Comparison of ENCODE assay signal across 9 cellular contexts in genomic region chr6:81938014-81938761, GRCh38.
A peak's percentile ranks its signal among the peaks of the same experiment; 100 is the strongest.
DNase-seq lines count a peak whose midpoint lies in the region; ATAC-seq and TF ChIP-seq lines count a peak whose summit lies in the region.
"Had no signal": no experiment of that assay in that cellular context is flagged by ENCODE, and none has a peak within 500 bp of the region (broad histone marks: within the 10 kb centered on the region; RNA-seq: fewer than 3 reads in every experiment).

No MANE protein-coding gene starts in this region.

- H3K9ac ChIP-seq in mammary epithelial cell (ENCODE audit: insufficient read depth, low read length) (peak overlapping the region; percentile 56), H9 (ENCODE audit: extremely low read depth, insufficient read length, low read length) (no peak overlapping the region)
- H3K9ac ChIP-seq: BLaER1 treated with 17β-estradiol and CSF1 and Interleukin-3, amounts not matched to agents 10 nM and 100 nM had no signal

- peak overlapping the region; percentile 98 for H3K27ac ChIP-seq in mammary epithelial cell (ENCODE audit: insufficient read depth, low read depth, low read length)
- H3K27ac ChIP-seq in neutrophil = peak overlapping the region; percentile 28
- no peak overlapping the region for H3K27ac ChIP-seq in H9 (ENCODE audit: insufficient read length, low read depth, low read length)
- H3K27ac ChIP-seq: BLaER1 treated with 17β-estradiol and CSF1 and Interleukin-3, amounts not matched to agents 10 nM and 100 nM had no signal

- peak overlapping the region; percentile 53 for H3K4me2 ChIP-seq in mammary epithelial cell (ENCODE audit: insufficient read depth, low read depth, low read length)
- no peak overlapping the region for H3K4me2 ChIP-seq in H9 (ENCODE audit: insufficient read depth, insufficient read length, low read length)
- H3K4me2 ChIP-seq: BLaER1 treated with 17β-estradiol and CSF1 and Interleukin-3, amounts not matched to agents 10 nM and 100 nM had no signal

- H3K23me2 ChIP-seq in H9 (ENCODE audit: insufficient read length, low read depth, low read length, poor library complexity, severe bottlenecking) = no peaks in the 10 kb centered on the region

- H3K4me1 ChIP-seq in mammary epithelial cell (ENCODE audit: insufficient read depth, low read length) (peaks cover 29% of the 10 kb centered on the region), neutrophil (ENCODE audit: control insufficient read depth in 1 of 2, insufficient read depth in 1 of 2, low read depth in 1 of 2, low read length in 1 of 2) (peaks cover 43 to 49% of the 10 kb centered on the region in 2 experiments), H9 (ENCODE audit: insufficient read depth, low read length) (peaks cover 9% of the 10 kb centered on the region; the same call in 1 of the 2 replicates)
- H3K4me1 ChIP-seq: BLaER1 treated with 17β-estradiol and CSF1 and Interleukin-3, amounts not matched to agents 10 nM and 100 nM had no signal

- H2BK20ac ChIP-seq in H9 (ENCODE audit: low read depth, low read length, poor library complexity, severe bottlenecking) = no peak overlapping the region

- dilution Hi-C loops in mammary epithelial cell (cut with HindIII; ENCODE audit: low sequenced_read_pairs) = no loop called here

- no peak overlapping the region for H3K4me3 Mint-ChIP-seq in H9
- no peak overlapping the region for H3K4me3 Mint-ChIP-seq in activated naive CD4-positive, alpha-beta T cell treated with anti-CD3 and anti-CD28 coated beads for 36 hours
- H3K4me3 Mint-ChIP-seq in stimulated activated naive B cell treated with anti-CD40 and anti-IgM and Interleukin-4, amounts not matched to agents 10 μg/mL and 1 μg/mL and 100 μg/mL, for 72 hours = no peak overlapping the region

- no peaks in the 10 kb centered on the region; a peak in 1 of 5 replicates for H3K9me3 Mint-ChIP-seq in H9
- peaks cover 4% of the 10 kb centered on the region for H3K9me3 Mint-ChIP-seq in activated naive CD4-positive, alpha-beta T cell treated with anti-CD3 and anti-CD28 coated beads for 36 hours
- H3K9me3 Mint-ChIP-seq in stimulated activated naive B cell treated with anti-CD40 and anti-IgM and Interleukin-4, amounts not matched to agents 10 μg/mL and 1 μg/mL and 100 μg/mL, for 72 hours = peaks cover 0 to 4% of the 10 kb centered on the region in 2 donors

- H3K4ac ChIP-seq in H9 (ENCODE audit: low read depth, low read length) = no peak overlapping the region

- no peaks in the 10 kb centered on the region for H3K36me3 ChIP-seq in mammary epithelial cell (ENCODE audit: insufficient read depth, low read length)
- no peaks in the 10 kb centered on the region for H3K36me3 ChIP-seq in neutrophil
- H3K36me3 ChIP-seq: BLaER1 treated with 17β-estradiol and CSF1 and Interleukin-3, amounts not matched to agents 10 nM and 100 nM had no signal

- no peaks in the 10 kb centered on the region for H3K27me3 Mint-ChIP-seq in H9 (ENCODE audit: low read depth)
- H3K27me3 Mint-ChIP-seq in activated naive CD4-positive, alpha-beta T cell treated with anti-CD3 and anti-CD28 coated beads for 36 hours (ENCODE audit: low read depth) = no peaks in the 10 kb centered on the region
- no peaks in the 10 kb centered on the region for H3K27me3 Mint-ChIP-seq in stimulated activated naive B cell treated with anti-CD40 and anti-IgM and Interleukin-4, amounts not matched to agents 10 μg/mL and 1 μg/mL and 100 μg/mL, for 72 hours

- H3K27ac Mint-ChIP-seq in H9 = no peak overlapping the region
- no peak overlapping the region for H3K27ac Mint-ChIP-seq in activated naive CD4-positive, alpha-beta T cell treated with anti-CD3 and anti-CD28 coated beads for 36 hours
- H3K27ac Mint-ChIP-seq in stimulated activated naive B cell treated with anti-CD40 and anti-IgM and Interleukin-4, amounts not matched to agents 10 μg/mL and 1 μg/mL and 100 μg/mL, for 72 hours = no peak overlapping the region

- H3K18ac ChIP-seq in H9 (ENCODE audit: insufficient read length, low read depth, low read length) = no peak overlapping the region

- peak overlapping the region; percentile 51 for H2AFZ ChIP-seq in mammary epithelial cell (ENCODE audit: low read depth, low read length)
- H2AFZ ChIP-seq in H9 (ENCODE audit: low read length) = no peak overlapping the region

- no peaks in the 10 kb centered on the region for H3K79me1 ChIP-seq in H9 (ENCODE audit: insufficient read depth, low read depth, low read length, poor library complexity, severe bottlenecking)

- DNase-seq in NK-92 treated with Interleukin-12 subunit alpha and Interleukin-12 subunit beta, amount 100 ng/mL, for 24 hours (lab: John Stamatoyannopoulos, UW) = peak; percentile 1
- no peak for DNase-seq in NK-92 (lab: John Stamatoyannopoulos, UW; ENCODE audit: unreplicated experiment)
- DNase-seq in HT1080 (ENCODE audit: low read depth) = peak; percentile 95
- peak; percentile 97 for DNase-seq in mammary epithelial cell
- DNase-seq in H9 = no peak
- DNase-seq in activated naive CD4-positive, alpha-beta T cell treated with anti-CD3 and anti-CD28 coated beads for 36 hours = no peak
- DNase-seq in stimulated activated naive B cell treated with anti-CD40 and anti-IgM and Interleukin-4, amounts not matched to agents 10 μg/mL and 1 μg/mL and 100 μg/mL, for 72 hours = no peak

- H3K27me3 ChIP-seq in mammary epithelial cell (ENCODE audit: insufficient read depth, low read length) (no peaks in the 10 kb centered on the region), neutrophil (no peaks in the 10 kb centered on the region), H9 (ENCODE audit: insufficient read depth, low read length) (no peaks in the 10 kb centered on the region)
- H3K27me3 ChIP-seq: BLaER1 treated with 17β-estradiol and CSF1 and Interleukin-3, amounts not matched to agents 10 nM and 100 nM had no signal

- no peak overlapping the region for H4K91ac ChIP-seq in H9 (ENCODE audit: insufficient read length, low read depth, low read length)

- H3K4me1 Mint-ChIP-seq in H9 = peaks cover 30 to 32% of the 10 kb centered on the region in 2 experiments
- no peaks in the 10 kb centered on the region for H3K4me1 Mint-ChIP-seq in activated naive CD4-positive, alpha-beta T cell treated with anti-CD3 and anti-CD28 coated beads for 36 hours (ENCODE audit: low read depth)
- no peaks in the 10 kb centered on the region for H3K4me1 Mint-ChIP-seq in stimulated activated naive B cell treated with anti-CD40 and anti-IgM and Interleukin-4, amounts not matched to agents 10 μg/mL and 1 μg/mL and 100 μg/mL, for 72 hours

- H4K8ac ChIP-seq in H9 (replicated peaks; ENCODE audit: insufficient read length, low read depth, low read length) = no peak overlapping the region

- H2BK5ac ChIP-seq in H9 (ENCODE audit: insufficient read length, low read length) = no peak overlapping the region

- H2AK5ac ChIP-seq in H9 (ENCODE audit: insufficient read length, low read length) = no peak overlapping the region

- no peak overlapping the region for H2BK120ac ChIP-seq in H9 (ENCODE audit: low read depth, low read length, poor library complexity, severe bottlenecking)

- no peak overlapping the region for H2BK15ac ChIP-seq in H9 (ENCODE audit: low read depth, low read length)

- H3K9me3 ChIP-seq in mammary epithelial cell (replicated peaks; ENCODE audit: insufficient read depth, low read length) (no peaks in the 10 kb centered on the region), neutrophil (no peaks in the 10 kb centered on the region), H9 (ENCODE audit: control insufficient read depth, low read depth, low read length) (no peaks in the 10 kb centered on the region)
- H3K9me3 ChIP-seq: BLaER1 treated with 17β-estradiol and CSF1 and Interleukin-3, amounts not matched to agents 10 nM and 100 nM had no signal

- TF ChIP-seq CTCF in mammary epithelial cell (conservative IDR thresholded peaks at IDR 0.05 in 1 of 2, IDR thresholded peaks at IDR 0.05 in 1 of 2; ENCODE audit: extremely low read depth in 1 of 2, insufficient read depth in 1 of 2, low read depth in 1 of 2, low read length in 2 of 2) (no peak), neutrophil (IDR thresholded peaks at IDR 0.05) (no peak), H9 (conservative IDR thresholded peaks at IDR 0.05) (no peak)

- no peak overlapping the region for H3K23ac ChIP-seq in H9 (ENCODE audit: insufficient read length, low read depth, low read length)

- H2BK12ac ChIP-seq in H9 (ENCODE audit: insufficient read length, low read depth, low read length) = no peak overlapping the region

- ATAC-seq in stimulated activated naive B cell treated with anti-CD40 and anti-IgM and Interleukin-4, amounts not matched to agents 10 μg/mL and 1 μg/mL and 100 μg/mL, for 72 hours (replicated peaks) = no peak

- H4K5ac ChIP-seq in H9 (ENCODE audit: insufficient read length, low read depth, low read length) = no peak overlapping the region

- no peak overlapping the region for H3K4me3 ChIP-seq in mammary epithelial cell (replicated peaks in 1 of 3; ENCODE audit: insufficient read depth in 1 of 3, low read depth in 2 of 3, low read length in 3 of 3)
- no peak overlapping the region for H3K4me3 ChIP-seq in neutrophil (ENCODE audit: low read depth in 1 of 2, low read length in 1 of 2)
- H3K4me3 ChIP-seq: BLaER1 treated with 17β-estradiol and CSF1 and Interleukin-3, amounts not matched to agents 10 nM and 100 nM had no signal

- no peaks in the 10 kb centered on the region for H4K20me1 ChIP-seq in mammary epithelial cell (ENCODE audit: insufficient read depth, low read length)
- no peaks in the 10 kb centered on the region for H4K20me1 ChIP-seq in H9 (ENCODE audit: control insufficient read depth, insufficient read depth, insufficient read length)
- H4K20me1 ChIP-seq: BLaER1 treated with 17β-estradiol and CSF1 and Interleukin-3, amounts not matched to agents 10 nM and 100 nM had no signal

- BruUV-seq in mammary epithelial cell (replicated peaks; lab: Mats Ljungman, UMichigan) = TSS peak; percentile 89

- in situ Hi-C loops in mammary epithelial cell (cut with MboI; ENCODE audit: low sequenced_read_pairs in 2 of 2) = no loop called here

- no peak overlapping the region for H3K56ac ChIP-seq in H9 (ENCODE audit: insufficient read length, low read depth, low read length)

- CTCF ChIA-PET in mammary epithelial cell (lab: Charles Lee; ENCODE audit: low non-redundant PET) = no interaction called here
- CTCF ChIA-PET in activated naive CD4-positive, alpha-beta T cell treated with anti-CD3 and anti-CD28 coated beads for 36 hours (lab: Charles Lee) = no interaction called here

- no peak overlapping the region for H3K14ac ChIP-seq in H9 (ENCODE audit: insufficient read depth, low read length)

- no peaks in the 10 kb centered on the region for H3K36me3 Mint-ChIP-seq in H9 (ENCODE audit: insufficient read depth in 1 of 3, low read depth in 3 of 3)
- H3K36me3 Mint-ChIP-seq in activated naive CD4-positive, alpha-beta T cell treated with anti-CD3 and anti-CD28 coated beads for 36 hours (ENCODE audit: low read depth) = no peaks in the 10 kb centered on the region
- no peaks in the 10 kb centered on the region for H3K36me3 Mint-ChIP-seq in stimulated activated naive B cell treated with anti-CD40 and anti-IgM and Interleukin-4, amounts not matched to agents 10 μg/mL and 1 μg/mL and 100 μg/mL, for 72 hours

- H3T11ph ChIP-seq in H9 (ENCODE audit: low read length) = no peak overlapping the region

- intact Hi-C loops in mammary epithelial cell (cut with micrococcal nuclease) = loop anchor here (1.0 to 5.0 kb wide), 4 partner anchors 44 to 186 kb away; partner anchors contain the start of gene TENT5A
- intact Hi-C loops in activated naive CD4-positive, alpha-beta T cell treated with anti-CD3 and anti-CD28 coated beads for 36 hours (cut with micrococcal nuclease) = no loop called here

- 20% methylated on average over 4 of the region's 4 CpGs for WGBS in mammary epithelial cell (ENCODE audit: low coverage, missing lambda C conversion rate)
- WGBS in H9 (ENCODE audit: extremely low coverage, insufficient read length, low lambda C conversion rate) = no CpG with 5 or more reads among the region's 4 CpGs

- H3K79me2 ChIP-seq in mammary epithelial cell (ENCODE audit: insufficient read depth, low read length) = no peaks in the 10 kb centered on the region
- no peaks in the 10 kb centered on the region for H3K79me2 ChIP-seq in H9 (ENCODE audit: insufficient read depth, low read length)

Comparison
In these comparisons a context has a peak if more than half of its experiments do, and no peak if none do; other contexts are left out.
1. DNase-seq: peak in NK-92 treated with Interleukin-12 subunit alpha and Interleukin-12 subunit beta, amount 100 ng/mL, for 24 hours (single experiment), HT1080 (single experiment) and mammary epithelial cell (single experiment); none in NK-92 (single experiment), H9 (single experiment), activated naive CD4-positive, alpha-beta T cell treated with anti-CD3 and anti-CD28 coated beads for 36 hours (single experiment) and stimulated activated naive B cell treated with anti-CD40 and anti-IgM and Interleukin-4, amounts not matched to agents 10 μg/mL and 1 μg/mL and 100 μg/mL, for 72 hours (single experiment).